15 cellular contexts compared by ENCODE assay signal in genomic region chr6:15473741-15474161, GRCh38.
DNase-seq lines count a peak whose midpoint lies in the region; ATAC-seq, FAIRE-seq and TF ChIP-seq lines count a peak whose summit lies in the region.
"Had no signal": no experiment of that assay in that cellular context is flagged by ENCODE, and none has a peak within 500 bp of the region (broad histone marks: within the 10 kb centered on the region; RNA-seq: fewer than 3 reads in every experiment).

No MANE protein-coding gene starts in this region.

- H2AK5ac ChIP-seq in IMR-90 (ENCODE audit: low read depth, low read length): peak overlapping the region; percentile 87

- peak; percentile 88 for DNase-seq in IMR-90
- peak; percentile 51 for DNase-seq in bronchial epithelial cell (ENCODE audit: low read depth)
- DNase-seq in right cardiac atrium: no peak
- no peak for DNase-seq in stomach
- DNase-seq in cerebellar nuclear complex (lab: John Stamatoyannopoulos, UW): no peak
- DNase-seq in HT-29 (ENCODE audit: low spot score): no peak
- no peak for DNase-seq in omental fat pad (ENCODE audit: low spot score)
- DNase-seq: DMS79 treated with DMSO at 0.1 percent for 48 hours; H7; kidney; NCI-H1105; stimulated activated CD4-positive, alpha-beta T cell treated with anti-CD3 and anti-CD28 coated beads, Interleukin-12 subunit alpha, Interleukin-12 subunit beta, amount 100 ng/mL, for 4 hours; stimulated activated naive CD4-positive, alpha-beta T cell treated with Interleukin-2 at 50 U/mL for 16 hours had no signal

- H3K18ac ChIP-seq in IMR-90 (ENCODE audit: low read depth, low read length): peak overlapping the region; percentile 51

- peaks cover 35 to 76% of the 10 kb centered on the region in 2 experiments for H3K79me1 ChIP-seq in IMR-90 (ENCODE audit: low read depth in 1 of 2, low read length in 2 of 2)

- H4K20me1 ChIP-seq in IMR-90 (ENCODE audit: insufficient read depth, low read length): peaks cover 26% of the 10 kb centered on the region

- H3K9me1 ChIP-seq in IMR-90 (ENCODE audit: insufficient read depth, low read length): peaks cover 29% of the 10 kb centered on the region

- H2AK9ac ChIP-seq in IMR-90 (replicated peaks; ENCODE audit: low read depth, low read length, poor library complexity): peak overlapping the region; percentile 46

- POLR2A ChIA-PET in IMR-90 (lab: Charles Lee; ENCODE audit: unreplicated experiment): no interaction called here

- in situ Hi-C loops in IMR-90 (cut with MboI; ENCODE audit: low sequenced_read_pairs): no loop called here

- peak overlapping the region; percentile 66; the same call in 1 of the 2 replicates for H2BK120ac ChIP-seq in IMR-90 (ENCODE audit: low read depth, low read length)

- H3K4me2 ChIP-seq in IMR-90 (ENCODE audit: low read depth, low read length): peak overlapping the region; percentile 63; the same call in 1 of the 2 replicates

- 20% methylated on average over 2 of the region's 6 CpGs; no CpG with 5 or more reads in 1 of the 2 experiments for WGBS in IMR-90 (ENCODE audit: extremely low coverage in 2 of 2, insufficient read length in 1 of 2), 2 experiments
- 21% methylated on average over 6 of the region's 6 CpGs for WGBS in right cardiac atrium
- 71 to 84% (median 78%) methylated on average over 6 of the region's 6 CpGs for WGBS in stomach, 5 donors

- H3K36me3 ChIP-seq in IMR-90 (ENCODE audit: control insufficient read depth, insufficient read depth, low read length) (peaks cover 22% of the 10 kb centered on the region), bronchial epithelial cell (ENCODE audit: control insufficient read depth, insufficient read depth, low read length) (peaks cover 8% of the 10 kb centered on the region), stomach (peaks cover 0 to 37% (median 24%) of the 10 kb centered on the region in 4 donors)

- H3K9me3 ChIP-seq in IMR-90 (ENCODE audit: control insufficient read depth, insufficient read depth, low read length) (no peaks in the 10 kb centered on the region), right cardiac atrium (ENCODE audit: control insufficient read depth, low read length) (no peaks in the 10 kb centered on the region), stomach (no peaks in the 10 kb centered on the region)

- H2BK20ac ChIP-seq in IMR-90 (ENCODE audit: low read depth, low read length): peak overlapping the region; percentile 59; the same call in 1 of the 2 replicates

- H2BK5ac ChIP-seq in IMR-90 (ENCODE audit: low read depth, low read length, poor library complexity, severe bottlenecking): peak overlapping the region; percentile 84

- H4K91ac ChIP-seq in IMR-90 (ENCODE audit: insufficient read depth, low read depth, low read length): peak overlapping the region; percentile 59; the same call in 1 of the 2 replicates

- peak overlapping the region; percentile 30; the same call in 1 of the 2 replicates for H4K5ac ChIP-seq in IMR-90 (ENCODE audit: low read depth, low read length)

- intact Hi-C loops in IMR-90 (cut with micrococcal nuclease): loop anchor here (10.0 kb wide), 1 partner anchor 409 kb away; no protein-coding TSS in a partner anchor
- intact Hi-C loops in right cardiac atrium (cut with DNase I): no loop called here
- intact Hi-C loops in stomach (cut with DNase I; ENCODE audit: low total_unique reads): no loop called here

- no peak overlapping the region for H3K9ac ChIP-seq in IMR-90 (ENCODE audit: low read depth, low read length)

- H3K4me3 ChIP-seq in IMR-90 (ENCODE audit: insufficient read depth, low read depth, low read length) (no peak overlapping the region), bronchial epithelial cell (ENCODE audit: low read depth, low read length) (no peak overlapping the region), right cardiac atrium (ENCODE audit: low read length) (no peak overlapping the region), stomach (no peak overlapping the region)

- H3K23ac ChIP-seq in IMR-90 (ENCODE audit: low read depth, low read length): 0 out of 2 replicates have a peak overlapping the region, but pooled peaks have one; percentile 28

- no peak for TF ChIP-seq POLR2A in IMR-90 (IDR thresholded peaks at IDR 0.05; ENCODE audit: low read depth, low read length)
- TF ChIP-seq POLR2A in stomach (IDR thresholded peaks at IDR 0.05): no peak

- H3K14ac ChIP-seq in IMR-90 (replicated peaks; ENCODE audit: low read depth, low read length): peak overlapping the region; percentile 82

- TF ChIP-seq EP300 in stomach (IDR thresholded peaks at IDR 0.05): no peak

- peak overlapping the region; percentile 90 for H3K4ac ChIP-seq in IMR-90 (ENCODE audit: low read depth, low read length)

- CTCF ChIA-PET in IMR-90 (lab: Yijun Ruan, JAX): interaction anchor here (0.6 kb wide), 1 partner anchor 750 kb away, joined by 4 read pairs; no protein-coding TSS in a partner anchor

- H3K27ac ChIP-seq in IMR-90 (ENCODE audit: insufficient read depth, low read length) (peak overlapping the region; percentile 12; the same call in 1 of the 2 replicates), right cardiac atrium (ENCODE audit: low read length) (peak overlapping the region; percentile 7), stomach (peak overlapping the region in 3 of 5 donors; percentile 20 to 47 (median 27))

- dilution Hi-C loops in IMR-90 (cut with HindIII; ENCODE audit: low sequenced_read_pairs, unreplicated experiment): no loop called here

- H2AFZ ChIP-seq in IMR-90 (replicated peaks; ENCODE audit: low read length, poor library complexity): no peak overlapping the region

- peak overlapping the region; percentile 78; the same call in 2 of the 3 replicates for H2BK15ac ChIP-seq in IMR-90 (ENCODE audit: low read depth, low read length)

- no peak for TF ChIP-seq RAD21 in IMR-90 (IDR thresholded peaks at IDR 0.05; ENCODE audit: low read length)

- TF ChIP-seq CTCF in IMR-90 (conservative IDR thresholded peaks at IDR 0.05; ENCODE audit: low read depth, low read length): no peak
- TF ChIP-seq CTCF in bronchial epithelial cell (IDR thresholded peaks at IDR 0.05; ENCODE audit: insufficient read depth, low read length, severe bottlenecking): no peak
- TF ChIP-seq CTCF in stomach (IDR thresholded peaks at IDR 0.05): no peak
- no peak for TF ChIP-seq CTCF in omental fat pad (IDR thresholded peaks at IDR 0.05)

- H3K56ac ChIP-seq in IMR-90 (ENCODE audit: extremely low read depth, insufficient read depth, low read length): no peak overlapping the region

- H4K8ac ChIP-seq in IMR-90 (ENCODE audit: low read depth in 2 of 2, low read length in 2 of 2): peak overlapping the region in 1 of 2 experiments; percentile 82; a peak in 2 of 4 replicates

- H3K27me3 ChIP-seq in IMR-90 (ENCODE audit: control insufficient read depth, insufficient read depth, low read length) (no peaks in the 10 kb centered on the region), bronchial epithelial cell (ENCODE audit: control insufficient read depth, insufficient read depth, low read length) (no peaks in the 10 kb centered on the region), right cardiac atrium (ENCODE audit: control insufficient read depth, insufficient read depth) (no peaks in the 10 kb centered on the region), stomach (no peaks in the 10 kb centered on the region)

- no TSS peak for BruUV-seq in IMR-90 (replicated peaks; lab: Mats Ljungman, UMichigan)

- ATAC-seq in IMR-90 (ENCODE audit: low read depth): no peak
- peak; percentile 84 to 87 for ATAC-seq in right cardiac atrium
- no peak for ATAC-seq in omental fat pad (ENCODE audit: low FRiP score)
- ATAC-seq in GM18858 (IDR thresholded peaks at IDR 0.05; ENCODE audit: unreplicated experiment): no peak

- H3K4me1 ChIP-seq in IMR-90 (ENCODE audit: control insufficient read depth, insufficient read depth, low read length) (peaks cover 31% of the 10 kb centered on the region), right cardiac atrium (ENCODE audit: control insufficient read depth, insufficient read depth, low read length) (peaks cover 11% of the 10 kb centered on the region), stomach (peaks cover 0 to 51% (median 15%) of the 10 kb centered on the region in 4 donors)

- no peak for FAIRE-seq in bronchial epithelial cell (lab: Jason Lieb, UNC)
- FAIRE-seq: kidney, TTC549 had no signal

TF ChIP-seq in IMR-90, 13 proteins besides CTCF, POLR2A, EP300 and RAD21:
- TF ChIP-seq NFE2L2 (IDR thresholded peaks at IDR 0.05; ENCODE audit: low read depth, low read length): no peak
- no peak for TF ChIP-seq MAFK (IDR thresholded peaks at IDR 0.05; ENCODE audit: low read depth, low read length)
- no peak; the same call in 1 of the 2 replicates for TF ChIP-seq CEBPB (IDR thresholded peaks at IDR 0.05; ENCODE audit: low read depth, low read length)
- no peak for TF ChIP-seq SMC3 (IDR thresholded peaks at IDR 0.05; ENCODE audit: low read depth, low read length)
- TF ChIP-seq RFX5 (IDR thresholded peaks at IDR 0.05; ENCODE audit: low read depth, low read length): no peak
- TF ChIP-seq, protein P1, sequence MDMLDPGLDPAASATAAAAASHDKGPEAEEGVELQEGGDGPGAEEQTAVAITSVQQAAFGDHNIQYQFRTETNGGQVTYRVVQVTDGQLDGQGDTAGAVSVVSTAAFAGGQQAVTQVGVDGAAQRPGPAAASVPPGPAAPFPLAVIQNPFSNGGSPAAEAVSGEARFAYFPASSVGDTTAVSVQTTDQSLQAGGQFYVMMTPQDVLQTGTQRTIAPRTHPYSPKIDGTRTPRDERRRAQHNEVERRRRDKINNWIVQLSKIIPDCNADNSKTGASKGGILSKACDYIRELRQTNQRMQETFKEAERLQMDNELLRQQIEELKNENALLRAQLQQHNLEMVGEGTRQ (IDR thresholded peaks at IDR 0.05; ENCODE audit: low read depth, low read length): no peak
- no peak for TF ChIP-seq CHD1 (IDR thresholded peaks at IDR 0.05; ENCODE audit: low read depth, low read length)
- no peak for TF ChIP-seq MAZ (IDR thresholded peaks at IDR 0.05; ENCODE audit: borderline replicate concordance, low read depth, low read length)
TF ChIP-seq in IMR-90: peak in this region for 0.

Comparison
In these comparisons a context has a peak if more than half of its experiments do, and no peak if none do; other contexts are left out.
1. ATAC-seq: peak in right cardiac atrium (2 of 2); none in IMR-90 (single experiment), omental fat pad (single experiment) and GM18858 (single experiment).
2. DNase-seq: peak in IMR-90 (single experiment) and bronchial epithelial cell (single experiment); none in right cardiac atrium (0 of 3), stomach (single experiment), cerebellar nuclear complex (0 of 2), HT-29 (single experiment) and omental fat pad (single experiment).
3. Peak in every context shown above with its lines, with median percentiles within 50 percentile points of each other: H3K27ac ChIP-seq.